In the genomic region with DNA sequence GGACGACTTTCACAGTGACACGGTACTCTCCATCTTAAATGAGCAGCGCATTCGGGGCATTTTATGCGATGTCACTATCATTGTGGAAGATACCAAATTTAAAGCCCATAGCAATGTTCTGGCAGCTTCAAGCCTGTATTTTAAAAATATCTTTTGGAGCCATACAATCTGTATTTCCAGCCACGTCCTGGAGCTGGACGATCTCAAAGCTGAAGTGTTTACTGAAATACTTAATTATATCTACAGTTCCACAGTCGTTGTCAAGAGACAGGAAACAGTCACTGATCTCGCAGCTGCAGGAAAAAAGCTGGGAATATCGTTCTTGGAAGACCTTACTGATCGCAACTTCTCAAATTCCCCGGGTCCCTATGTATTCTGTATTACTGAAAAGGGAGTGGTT, we compare ENCODE assay signal across 13 cellular contexts. TPM values are rescaled to one million over a fixed set of nuclear protein-coding genes. Genes with fewer than 3 reads are reported as not detected.
DNase-seq lines count a peak whose midpoint lies in the region; ATAC-seq and TF ChIP-seq lines count a peak whose summit lies in the region.
"Had no signal": no experiment of that assay in that cellular context is flagged by ENCODE, and none has a peak within 500 bp of the region (broad histone marks: within the 10 kb centered on the region; RNA-seq: fewer than 3 reads in every experiment).

No MANE protein-coding gene starts in this region.

- H3K79me2 ChIP-seq in PC-3 (ENCODE audit: low read length), result no peaks in the 10 kb centered on the region

- TF ChIP-seq CTCF in endodermal cell (conservative IDR thresholded peaks at IDR 0.05) (no peak), mesothelial cell of epicardium (IDR thresholded peaks at IDR 0.05; ENCODE audit: unreplicated experiment) (no peak), tibial artery (IDR thresholded peaks at IDR 0.05) (no peak), PC-3 (conservative IDR thresholded peaks at IDR 0.05; ENCODE audit: low read depth, low read length) (no peak)

- POLR2A ChIA-PET in PC-3 (lab: Charles Lee; ENCODE audit: unreplicated experiment), result no interaction called here

- no peaks in the 10 kb centered on the region for H3K9me2 ChIP-seq in PC-3 (replicated peaks; ENCODE audit: low read length)

- H3K9me3 Mint-ChIP-seq in endodermal cell (no peaks in the 10 kb centered on the region), mesothelial cell of epicardium (no peaks in the 10 kb centered on the region)

- DNase-seq in NCI-H2196 (lab: John Stamatoyannopoulos, UW; ENCODE audit: unreplicated experiment) (peak; percentile 22), NCI-H2196 treated with DMSO at 0.1 percent for 48 hours (lab: John Stamatoyannopoulos, UW; ENCODE audit: unreplicated experiment) (no peak), endodermal cell (no peak), mesothelial cell of epicardium (ENCODE audit: low spot score in 2 of 2, unreplicated experiment in 2 of 2) (peak in 1 of 2 experiments; percentile 7), tibial artery (no peak), NCI-H526 (lab: John Stamatoyannopoulos, UW) (no peak), PC-3 (no peak)
- DNase-seq: DMS 273 treated with DMSO at 0.1 percent for 48 hours, NCI-H2171 treated with DMSO at 0.1 percent for 48 hours, substantia nigra, T1000 had no signal

- peaks cover 5% of the 10 kb centered on the region for H3K4me1 Mint-ChIP-seq in endodermal cell
- peaks cover 28% of the 10 kb centered on the region for H3K4me1 Mint-ChIP-seq in mesothelial cell of epicardium

- H3K27ac ChIP-seq in endodermal cell (ENCODE audit: low read depth, low read length) (no peak overlapping the region), tibial artery (peak overlapping the region; percentile 72 to 84), PC-3 (ENCODE audit: low read length) (no peak overlapping the region)

- no peak overlapping the region for H2AFZ ChIP-seq in PC-3 (ENCODE audit: low read length)

- H3K36me3 ChIP-seq in endodermal cell (ENCODE audit: control insufficient read depth, insufficient read depth, low read length) (peaks cover 34% of the 10 kb centered on the region), tibial artery (peaks cover 42 to 65% (median 55%) of the 10 kb centered on the region in 3 donors), PC-3 (ENCODE audit: low read depth, low read length) (peaks cover 12% of the 10 kb centered on the region)

- WGBS in endodermal cell (ENCODE audit: insufficient coverage in 1 of 2, insufficient read length in 1 of 2), 2 experiments, result 95% methylated on average over 8 to 12 of the region's 12 CpGs

- H3K27me3 Mint-ChIP-seq in endodermal cell (ENCODE audit: insufficient read depth) (no peaks in the 10 kb centered on the region), mesothelial cell of epicardium (ENCODE audit: low read depth) (no peaks in the 10 kb centered on the region)
- H3K27me3 Mint-ChIP-seq: activated naive CD8-positive, alpha-beta T cell had no signal

- no peak overlapping the region for H3K4me3 Mint-ChIP-seq in endodermal cell
- H3K4me3 Mint-ChIP-seq in mesothelial cell of epicardium, result no peak overlapping the region
- H3K4me3 Mint-ChIP-seq: activated naive CD8-positive, alpha-beta T cell had no signal

- H3K4me2 ChIP-seq in PC-3 (ENCODE audit: low read length), result no peak overlapping the region

- no peaks in the 10 kb centered on the region for H3F3A ChIP-seq in PC-3 (ENCODE audit: low read length, unreplicated experiment)

- H3K36me3 Mint-ChIP-seq in endodermal cell (ENCODE audit: low read depth), result peaks cover 38% of the 10 kb centered on the region
- peaks cover 47% of the 10 kb centered on the region for H3K36me3 Mint-ChIP-seq in mesothelial cell of epicardium

- intact Hi-C loops in tibial artery (cut with DNase I; ENCODE audit: low total_unique reads), result no loop called here
- intact Hi-C loops in PC-3 (cut with micrococcal nuclease), result loop anchor here (5.0 kb wide), 1 partner anchor 35 kb away; no protein-coding TSS in a partner anchor

- H3K4me1 ChIP-seq in endodermal cell (ENCODE audit: control insufficient read depth, insufficient read depth, low read length) (no peaks in the 10 kb centered on the region), tibial artery (peaks cover 0 to 84% (median 17%) of the 10 kb centered on the region in 4 donors), PC-3 (ENCODE audit: insufficient read depth, low read length) (no peaks in the 10 kb centered on the region; the same call in 1 of the 2 replicates)

- H3K4me3 ChIP-seq in endodermal cell (ENCODE audit: low read length) (no peak overlapping the region), tibial artery (peak overlapping the region in 1 of 2 donors; percentile 10), PC-3 (ENCODE audit: low read length) (no peak overlapping the region)

- H3K27me3 ChIP-seq in endodermal cell (ENCODE audit: control insufficient read depth, insufficient read depth, low read length, poor library complexity, severe bottlenecking), result no peaks in the 10 kb centered on the region
- no peaks in the 10 kb centered on the region for H3K27me3 ChIP-seq in tibial artery
- H3K27me3 ChIP-seq in PC-3 (ENCODE audit: low read length), result no peaks in the 10 kb centered on the region

- no peak overlapping the region for H3K9ac ChIP-seq in endodermal cell (ENCODE audit: extremely low read depth, low read length, poor library complexity, severe bottlenecking)
- no peak overlapping the region for H3K9ac ChIP-seq in PC-3 (ENCODE audit: low read length)

- H3K27ac Mint-ChIP-seq in endodermal cell, result peak overlapping the region; percentile 44
- H3K27ac Mint-ChIP-seq in mesothelial cell of epicardium, result peak overlapping the region; percentile 72
- H3K27ac Mint-ChIP-seq: activated naive CD8-positive, alpha-beta T cell had no signal

- H3K9me3 ChIP-seq in endodermal cell (ENCODE audit: control insufficient read depth, low read length) (no peaks in the 10 kb centered on the region), tibial artery (no peaks in the 10 kb centered on the region), PC-3 (ENCODE audit: low read length) (no peaks in the 10 kb centered on the region)

- ATAC-seq in HG02884 (IDR thresholded peaks at IDR 0.05; ENCODE audit: unreplicated experiment) (no peak), PC-3 (no peak)

- H4K20me1 ChIP-seq in PC-3 (ENCODE audit: low read length), result no peaks in the 10 kb centered on the region

- no TSS peak for BruUV-seq in PC-3 (replicated peaks; lab: Mats Ljungman, UMichigan)

- CTCF ChIA-PET in PC-3 (lab: Charles Lee), result interaction anchor here (2.3 kb wide), 1 partner anchor 82 kb away, joined by 8 read pairs; no protein-coding TSS in a partner anchor

RNA-seq across cellular contexts. Expression of a gene that starts 44.4 kb away (rescaled TPM):
- total RNA-seq in endodermal cell (10 to 100 TPM; 20.5 to 25.0 TPM), mesothelial cell of epicardium (14.5 to 15.5 TPM (median 15.5 TPM) in 3 replicates), PC-3 (2014; rRNA removed) (3.7 and 4.0 TPM in 2 replicates)
- 15.8 TPM for polyA plus RNA-seq in endodermal cell (2013, experiment 1 of 2)
- 14.9 TPM for polyA plus RNA-seq in endodermal cell (2013, experiment 2 of 2)

Comparison
In these comparisons a context has a peak if more than half of its experiments do, and no peak if none do; other contexts are left out.
1. H3K27ac ChIP-seq: peak in tibial artery (2 of 2); none in endodermal cell (single experiment) and PC-3 (single experiment).